Comparison of ENCODE assay signal across 15 cellular contexts in genomic region chr19:10725415-10725814, GRCh38.
"Had no signal": no experiment of that assay in that cellular context is flagged by ENCODE, and none has a peak within 500 bp of the region (broad histone marks: within the 10 kb centered on the region; RNA-seq: fewer than 3 reads in every experiment).

No MANE protein-coding gene starts in this region.

- H3K4me3 ChIP-seq: upper lobe of right lung had no signal

- H3K27me3 ChIP-seq: upper lobe of right lung had no signal

- ATAC-seq: activated CD8-positive, alpha-beta T cell treated with anti-CD3 and anti-CD28 coated beads for 36 hours; activated T-cell treated with anti-CD3 and anti-CD28 coated beads, Interleukin-2, amount 50 U/mL, for 4 hours; upper lobe of right lung; WTC11 had no signal

- DNase-seq: activated CD4-positive, alpha-beta T cell treated with anti-CD3 and anti-CD28 coated beads for 48 hours; activated CD8-positive, alpha-beta T cell treated with anti-CD3 and anti-CD28 coated beads for 36 hours; activated effector memory CD4-positive, alpha-beta T cell treated with Interleukin-2 at 50 U/mL for 16 hours; activated T-cell treated with anti-CD3 and anti-CD28 coated beads, Interleukin-2, amount 50 U/mL, for 4 hours; central memory CD4-positive, alpha-beta T cell; dermis blood vessel endothelial cell; foreskin melanocyte; left colon; stimulated activated CD4-positive, alpha-beta T cell treated with anti-CD3 and anti-CD28 coated beads, Interleukin-2, amount 100 ng/mL, for 48 hours; stimulated activated naive CD4-positive, alpha-beta T cell; upper lobe of right lung had no signal

- H3K4me3 Mint-ChIP-seq: activated CD8-positive, alpha-beta T cell treated with anti-CD3 and anti-CD28 coated beads for 36 hours; activated naive CD4-positive, alpha-beta T cell treated with anti-CD3 and anti-CD28 coated beads, Interleukin-2, amount 50 U/mL, for 24 hours; activated T-cell treated with anti-CD3 and anti-CD28 coated beads, Interleukin-2, amount 50 U/mL, for 4 hours; T-helper 1 cell treated with Interleukin-12 subunit alpha and Interleukin-12 subunit beta and Interleukin-4 antibody, amounts not matched to agents 30 μg/mL and 1 μg/mL, for 36 hours; WTC11 had no signal

- H3K27ac Mint-ChIP-seq: activated CD8-positive, alpha-beta T cell treated with anti-CD3 and anti-CD28 coated beads for 36 hours; activated naive CD4-positive, alpha-beta T cell treated with anti-CD3 and anti-CD28 coated beads, Interleukin-2, amount 50 U/mL, for 24 hours; T-helper 1 cell treated with Interleukin-12 subunit alpha and Interleukin-12 subunit beta and Interleukin-4 antibody, amounts not matched to agents 30 μg/mL and 1 μg/mL, for 36 hours had no signal

- H3K9me3 ChIP-seq: upper lobe of right lung had no signal

- H3K27ac ChIP-seq: epithelial cell of prostate, upper lobe of right lung had no signal

- H3K27me3 Mint-ChIP-seq: activated CD8-positive, alpha-beta T cell treated with anti-CD3 and anti-CD28 coated beads for 36 hours; activated naive CD4-positive, alpha-beta T cell treated with anti-CD3 and anti-CD28 coated beads, Interleukin-2, amount 50 U/mL, for 24 hours had no signal

- H3K9me3 Mint-ChIP-seq: activated naive CD4-positive, alpha-beta T cell treated with anti-CD3 and anti-CD28 coated beads, Interleukin-2, amount 50 U/mL, for 24 hours; activated T-cell treated with anti-CD3 and anti-CD28 coated beads, Interleukin-2, amount 50 U/mL, for 4 hours; T-helper 1 cell treated with Interleukin-12 subunit alpha and Interleukin-12 subunit beta and Interleukin-4 antibody, amounts not matched to agents 30 μg/mL and 1 μg/mL, for 36 hours; WTC11 had no signal
